Comparison of ENCODE assay signal across 21 cellular contexts in genomic region chrX:148333989-148334388, GRCh38.
DNase-seq lines count a peak whose midpoint lies in the region; ATAC-seq lines count a peak whose summit lies in the region.
"Had no signal": no experiment of that assay in that cellular context is flagged by ENCODE, and none has a peak within 500 bp of the region (broad histone marks: within the 10 kb centered on the region; RNA-seq: fewer than 3 reads in every experiment).

No MANE protein-coding gene starts in this region.

- H3K4me3 Mint-ChIP-seq in activated CD4-positive, alpha-beta T cell treated with anti-CD3 and anti-CD28 coated beads, Interleukin-2, amount 10 ng/mL, durations not matched to agents 24 days and 14 days = no peak overlapping the region
- peak overlapping the region; percentile 44 for H3K4me3 Mint-ChIP-seq in activated naive CD8-positive, alpha-beta T cell
- H3K4me3 Mint-ChIP-seq in naive thymus-derived CD4-positive, alpha-beta T cell = peak overlapping the region; percentile 18 to 81 (median 70)
- H3K4me3 Mint-ChIP-seq: activated T-cell treated with anti-CD3 and anti-CD28 coated beads, Interleukin-2, amount 50 U/mL, for 4 hours; neural progenitor cell had no signal

- no peaks in the 10 kb centered on the region for H3K27me3 Mint-ChIP-seq in activated CD4-positive, alpha-beta T cell treated with anti-CD3 and anti-CD28 coated beads, Interleukin-2, amount 10 ng/mL, durations not matched to agents 24 days and 14 days
- H3K27me3 Mint-ChIP-seq in activated naive CD8-positive, alpha-beta T cell = no peaks in the 10 kb centered on the region
- no peaks in the 10 kb centered on the region for H3K27me3 Mint-ChIP-seq in naive thymus-derived CD4-positive, alpha-beta T cell

- peaks cover 21% of the 10 kb centered on the region for H3K4me1 ChIP-seq in Karpas-422 (ENCODE audit: low read length)
- peaks cover 11 to 45% of the 10 kb centered on the region in 2 donors for H3K4me1 ChIP-seq in naive thymus-derived CD4-positive, alpha-beta T cell (ENCODE audit: control insufficient read depth in 2 of 2, insufficient read depth in 2 of 2, low read length in 2 of 2)
- H3K4me1 ChIP-seq: neural progenitor cell, vagina had no signal

- H3K27ac ChIP-seq in Karpas-422 (ENCODE audit: low read length) = no peak overlapping the region
- peak overlapping the region; percentile 58 for H3K27ac ChIP-seq in naive thymus-derived CD4-positive, alpha-beta T cell (ENCODE audit: low read depth, low read length)
- H3K27ac ChIP-seq: neural progenitor cell, vagina had no signal

- no peaks in the 10 kb centered on the region for H3K36me3 Mint-ChIP-seq in activated CD4-positive, alpha-beta T cell treated with anti-CD3 and anti-CD28 coated beads, Interleukin-2, amount 10 ng/mL, durations not matched to agents 24 days and 14 days (ENCODE audit: low read depth)
- H3K36me3 Mint-ChIP-seq in activated naive CD8-positive, alpha-beta T cell = peaks cover 2% of the 10 kb centered on the region
- H3K36me3 Mint-ChIP-seq in naive thymus-derived CD4-positive, alpha-beta T cell = peaks cover 0 to 21% (median 0%) of the 10 kb centered on the region in 5 donors
- H3K36me3 Mint-ChIP-seq: neural progenitor cell had no signal

- H3K79me2 ChIP-seq in Karpas-422 (ENCODE audit: low read length) = no peaks in the 10 kb centered on the region

- CTCF ChIA-PET in naive thymus-derived CD4-positive, alpha-beta T cell (lab: Charles Lee) = no interaction called here

- no peak overlapping the region for H3K9ac ChIP-seq in Karpas-422 (ENCODE audit: low read length)
- H3K9ac ChIP-seq: neural progenitor cell had no signal

- peak; percentile 73 for ATAC-seq in naive thymus-derived CD4-positive, alpha-beta T cell
- no peak for ATAC-seq in GM21717 (IDR thresholded peaks at IDR 0.05; ENCODE audit: unreplicated experiment)
- no peak for ATAC-seq in GM19395 (IDR thresholded peaks at IDR 0.05; ENCODE audit: unreplicated experiment)
- ATAC-seq: left colon, SK-N-SH treated with all-trans-retinoic acid at 6 μM for 48 hours had no signal

- H3K9me3 Mint-ChIP-seq in activated CD4-positive, alpha-beta T cell treated with anti-CD3 and anti-CD28 coated beads, Interleukin-2, amount 10 ng/mL, durations not matched to agents 24 days and 14 days = peaks cover 6% of the 10 kb centered on the region
- no peaks in the 10 kb centered on the region for H3K9me3 Mint-ChIP-seq in activated naive CD8-positive, alpha-beta T cell (ENCODE audit: low read depth)
- H3K9me3 Mint-ChIP-seq in naive thymus-derived CD4-positive, alpha-beta T cell = peaks cover 0 to 17% (median 0%) of the 10 kb centered on the region in 11 donors
- H3K9me3 Mint-ChIP-seq: activated T-cell treated with anti-CD3 and anti-CD28 coated beads, Interleukin-2, amount 50 U/mL, for 4 hours had no signal

- no peaks in the 10 kb centered on the region for H3K9me2 ChIP-seq in Karpas-422 (replicated peaks; ENCODE audit: insufficient read depth, low read length)

- intact Hi-C loops in activated CD4-positive, alpha-beta T cell treated with anti-CD3 and anti-CD28 coated beads, Interleukin-2, amount 10 ng/mL, durations not matched to agents 24 days and 14 days (cut with micrococcal nuclease) = no loop called here
- intact Hi-C loops in naive thymus-derived CD4-positive, alpha-beta T cell (cut with micrococcal nuclease) = loop anchor here (1.0 to 2.0 kb wide), 4 partner anchors 24 to 167 kb away; partner anchors contain the start of gene AFF2 (in 1 of the 2)

- H3K36me3 ChIP-seq in Karpas-422 (ENCODE audit: insufficient read depth, low read length) = no peaks in the 10 kb centered on the region
- no peaks in the 10 kb centered on the region for H3K36me3 ChIP-seq in naive thymus-derived CD4-positive, alpha-beta T cell (ENCODE audit: control insufficient read depth in 2 of 3, insufficient read depth in 3 of 3, low read length in 3 of 3)
- H3K36me3 ChIP-seq: neural progenitor cell, vagina had no signal

- peak overlapping the region; percentile 34 for H3K27ac Mint-ChIP-seq in activated CD4-positive, alpha-beta T cell treated with anti-CD3 and anti-CD28 coated beads, Interleukin-2, amount 10 ng/mL, durations not matched to agents 24 days and 14 days
- peak overlapping the region; percentile 89 for H3K27ac Mint-ChIP-seq in activated naive CD8-positive, alpha-beta T cell
- peak overlapping the region; percentile 85 to 98 (median 92) for H3K27ac Mint-ChIP-seq in naive thymus-derived CD4-positive, alpha-beta T cell
- H3K27ac Mint-ChIP-seq: neural progenitor cell had no signal

- H4K20me1 ChIP-seq in Karpas-422 (ENCODE audit: insufficient read depth, low read depth, low read length) = no peaks in the 10 kb centered on the region

- H3K27me3 ChIP-seq in Karpas-422 (ENCODE audit: low read length) = no peaks in the 10 kb centered on the region
- no peaks in the 10 kb centered on the region for H3K27me3 ChIP-seq in naive thymus-derived CD4-positive, alpha-beta T cell (ENCODE audit: control insufficient read depth in 2 of 2, insufficient read depth in 2 of 2, low read length in 2 of 2)
- H3K27me3 ChIP-seq: neural progenitor cell, vagina had no signal

- H3K4me2 ChIP-seq in Karpas-422 (ENCODE audit: low read depth, low read length, poor library complexity, severe bottlenecking) = no peak overlapping the region
- H3K4me2 ChIP-seq: neural progenitor cell had no signal

- H3K9me3 ChIP-seq in Karpas-422 (ENCODE audit: low read length) = no peaks in the 10 kb centered on the region
- H3K9me3 ChIP-seq in naive thymus-derived CD4-positive, alpha-beta T cell (ENCODE audit: control insufficient read depth in 2 of 3, low read length in 3 of 3) = no peaks in the 10 kb centered on the region
- H3K9me3 ChIP-seq: vagina had no signal

- no peak overlapping the region for H3K4me3 ChIP-seq in Karpas-422 (ENCODE audit: low read length)
- no peak overlapping the region for H3K4me3 ChIP-seq in naive thymus-derived CD4-positive, alpha-beta T cell (ENCODE audit: low read length)
- H3K4me3 ChIP-seq: neural progenitor cell, vagina had no signal

- H3K4me1 Mint-ChIP-seq in activated CD4-positive, alpha-beta T cell treated with anti-CD3 and anti-CD28 coated beads, Interleukin-2, amount 10 ng/mL, durations not matched to agents 24 days and 14 days = peaks cover 13% of the 10 kb centered on the region
- peaks cover 66% of the 10 kb centered on the region for H3K4me1 Mint-ChIP-seq in activated naive CD8-positive, alpha-beta T cell (ENCODE audit: low read depth)
- H3K4me1 Mint-ChIP-seq in naive thymus-derived CD4-positive, alpha-beta T cell = peaks cover 17 to 93% (median 74%) of the 10 kb centered on the region in 7 donors
- H3K4me1 Mint-ChIP-seq: neural progenitor cell had no signal

- POLR2A ChIA-PET in naive thymus-derived CD4-positive, alpha-beta T cell (lab: Charles Lee) = interaction anchor here (1.1 to 1.9 kb wide), 4 partner anchors 9 to 48 kb away, joined by 3 to 6 read pairs (median 4); no protein-coding TSS in a partner anchor

- peak; percentile 67 for DNase-seq in activated CD4-positive, alpha-beta T cell treated with anti-CD3 and anti-CD28 coated beads, Interleukin-2, amount 10 ng/mL, durations not matched to agents 24 days and 14 days
- DNase-seq in activated CD4-positive, alpha-beta T cell treated with anti-CD3 and anti-CD28 coated beads for 1 hour = no peak
- DNase-seq in Karpas-422 (peak; percentile 50), UCSD-AML1 (lab: John Stamatoyannopoulos, UW; ENCODE audit: unreplicated experiment) (no peak)
- DNase-seq in naive thymus-derived CD4-positive, alpha-beta T cell = peak in 7 of 9 donors; percentile 8 to 72 (median 47)
- DNase-seq: activated CD4-positive, alpha-beta T cell treated with anti-CD3 and anti-CD28 coated beads for 4 hours; activated T-cell treated with anti-CD3 and anti-CD28 coated beads, Interleukin-2, amount 50 U/mL, for 4 hours; C1 segment of cervical spinal cord; DMS153; effector memory CD4-positive, alpha-beta T cell; left colon; NCI-H2029 treated with DMSO at 0.1 percent for 48 hours; NCI-H446 treated with DMSO at 0.1 percent for 48 hours; small intestine; stimulated activated CD4-positive, alpha-beta T cell treated with anti-CD3 and anti-CD28 coated beads, Interleukin-4, amount 100 ng/mL, for 1 hour had no signal

- peak overlapping the region; percentile 9; the same call in 1 of the 2 replicates for H2AFZ ChIP-seq in Karpas-422 (ENCODE audit: low read length)
- H2AFZ ChIP-seq: neural progenitor cell had no signal

Comparison
In these comparisons a context has a peak if more than half of its experiments do, and no peak if none do; other contexts are left out.
1. DNase-seq: peak in activated CD4-positive, alpha-beta T cell treated with anti-CD3 and anti-CD28 coated beads, Interleukin-2, amount 10 ng/mL, durations not matched to agents 24 days and 14 days (single experiment), Karpas-422 (single experiment) and naive thymus-derived CD4-positive, alpha-beta T cell (7 of 9); none in activated CD4-positive, alpha-beta T cell treated with anti-CD3 and anti-CD28 coated beads for 1 hour (single experiment) and UCSD-AML1 (single experiment).
2. H3K27ac Mint-ChIP-seq: peak in every context shown above with its lines; median percentile 92 in naive thymus-derived CD4-positive, alpha-beta T cell; 89 in activated naive CD8-positive, alpha-beta T cell; 34 in activated CD4-positive, alpha-beta T cell treated with anti-CD3 and anti-CD28 coated beads, Interleukin-2, amount 10 ng/mL, durations not matched to agents 24 days and 14 days.